ENCODE assay signal across 21 cellular contexts in genomic region chr14:72610096-72610830, GRCh38.
A peak's percentile ranks its signal among the peaks of the same experiment; 100 is the strongest.
DNase-seq lines count a peak whose midpoint lies in the region; ATAC-seq, FAIRE-seq and TF ChIP-seq lines count a peak whose summit lies in the region.
"Had no signal": no experiment of that assay in that cellular context is flagged by ENCODE, and none has a peak within 500 bp of the region (broad histone marks: within the 10 kb centered on the region; RNA-seq: fewer than 3 reads in every experiment).

No MANE protein-coding gene starts in this region.

- 98% methylated on average over 12 of the region's 12 CpGs for WGBS in mesenchymal stem cell

- H2BK120ac ChIP-seq in mesenchymal stem cell (ENCODE audit: low read depth, low read length), result no peak overlapping the region

- TF ChIP-seq CTCF in natural killer cell (IDR thresholded peaks at IDR 0.05) (no peak), bronchial epithelial cell (IDR thresholded peaks at IDR 0.05; ENCODE audit: insufficient read depth, low read length, severe bottlenecking) (no peak), progenitor cell of endocrine pancreas (IDR thresholded peaks at IDR 0.05; ENCODE audit: unreplicated experiment) (no peak)

- H3K9ac ChIP-seq in mesenchymal stem cell (ENCODE audit: low read length), result no peak overlapping the region
- H3K9ac ChIP-seq: BLaER1 treated with 17β-estradiol and CSF1 and Interleukin-3, amounts not matched to agents 10 nM and 100 nM; GM23248 had no signal

- H3K23ac ChIP-seq in mesenchymal stem cell (ENCODE audit: low read length in 2 of 2), result no peak overlapping the region

- H3K27me3 Mint-ChIP-seq in natural killer cell (ENCODE audit: low read depth in 2 of 2) (peaks cover 66 to 84% of the 10 kb centered on the region in 2 donors), progenitor cell of endocrine pancreas (peaks cover 20% of the 10 kb centered on the region)
- H3K27me3 Mint-ChIP-seq in natural killer cell treated with Interleukin-12 subunit alpha and Interleukin-12 subunit beta and Interleukin-15 and Interleukin-18, amount 100 ng/mL, for 72 hours, result peaks cover 49 to 51% of the 10 kb centered on the region in 2 donors

- no peak overlapping the region for H2BK15ac ChIP-seq in mesenchymal stem cell (ENCODE audit: low read depth, poor library complexity, severe bottlenecking)

- no peak overlapping the region for H3K4me3 ChIP-seq in bronchial epithelial cell (ENCODE audit: low read depth, low read length)
- H3K4me3 ChIP-seq in mesenchymal stem cell (ENCODE audit: insufficient read depth in 1 of 2, low read depth in 1 of 2, low read length in 2 of 2), result no peak overlapping the region
- H3K4me3 ChIP-seq: BLaER1 treated with 17β-estradiol and CSF1 and Interleukin-3, amounts not matched to agents 10 nM and 100 nM; GM12878; GM23248; K562 had no signal

- H3K18ac ChIP-seq in mesenchymal stem cell (ENCODE audit: low read depth in 1 of 2, low read length in 2 of 2), result no peak overlapping the region

- no peaks in the 10 kb centered on the region for H3K9me3 ChIP-seq in mesenchymal stem cell (ENCODE audit: control insufficient read depth, low read length)
- H3K9me3 ChIP-seq: BLaER1 treated with 17β-estradiol and CSF1 and Interleukin-3, amounts not matched to agents 10 nM and 100 nM had no signal

- H3K36me3 Mint-ChIP-seq in natural killer cell, result no peaks in the 10 kb centered on the region
- no peaks in the 10 kb centered on the region for H3K36me3 Mint-ChIP-seq in natural killer cell treated with Interleukin-12 subunit alpha and Interleukin-12 subunit beta and Interleukin-15 and Interleukin-18, amount 100 ng/mL, for 72 hours
- no peaks in the 10 kb centered on the region for H3K36me3 Mint-ChIP-seq in progenitor cell of endocrine pancreas (ENCODE audit: insufficient read depth)
- H3K36me3 Mint-ChIP-seq: CD8-positive, alpha-beta memory T cell had no signal

- no peaks in the 10 kb centered on the region for H3K79me1 ChIP-seq in mesenchymal stem cell (replicated peaks; ENCODE audit: low read length, poor library complexity, severe bottlenecking)

- DNase-seq in natural killer cell (peak; percentile 5), bronchial epithelial cell (ENCODE audit: low read depth) (peak; percentile 7), mesenchymal stem cell (no peak), urothelium cell line (ENCODE audit: low spot score) (no peak), activated T-cell treated with anti-CD3 and anti-CD28 coated beads for 4 hours (no peak), NCI-H510A treated with DMSO at 0.1 percent for 48 hours (lab: John Stamatoyannopoulos, UW) (no peak), progenitor cell of endocrine pancreas (ENCODE audit: low spot score, unreplicated experiment) (no peak)
- DNase-seq in natural killer cell treated with Interleukin-12 subunit alpha and Interleukin-12 subunit beta and Interleukin-15 and Interleukin-18, amount 100 ng/mL, for 72 hours (ENCODE audit: low spot score), result no peak
- DNase-seq: CD8-positive, alpha-beta memory T cell; GDM1; MV-4-11; NCI-H1417 treated with DMSO at 0.1 percent for 48 hours; NCI-H2029; NCI-H2171; NCI-H82; PC-3 had no signal

- no peak overlapping the region for H2AFZ ChIP-seq in mesenchymal stem cell (ENCODE audit: low read depth, low read length)
- H2AFZ ChIP-seq: GM23248 had no signal

- H3K14ac ChIP-seq in mesenchymal stem cell (ENCODE audit: low read length in 2 of 2), result no peak overlapping the region

- H2BK12ac ChIP-seq in mesenchymal stem cell (ENCODE audit: low read length in 2 of 2), result peak overlapping the region; percentile 46 to 52

- peak overlapping the region; percentile 81 for H4K91ac ChIP-seq in mesenchymal stem cell (ENCODE audit: low read length)

- H2AK5ac ChIP-seq in mesenchymal stem cell (ENCODE audit: low read length, severe bottlenecking), result peak overlapping the region; percentile 31

- H3K4me1 Mint-ChIP-seq in natural killer cell (peaks cover 0 to 14% of the 10 kb centered on the region in 2 donors), progenitor cell of endocrine pancreas (ENCODE audit: low read depth) (no peaks in the 10 kb centered on the region)
- H3K4me1 Mint-ChIP-seq in natural killer cell treated with Interleukin-12 subunit alpha and Interleukin-12 subunit beta and Interleukin-15 and Interleukin-18, amount 100 ng/mL, for 72 hours (ENCODE audit: low read depth in 2 of 2), result peaks cover 4 to 7% of the 10 kb centered on the region in 2 donors

- no peaks in the 10 kb centered on the region for H3K27me3 ChIP-seq in bronchial epithelial cell (ENCODE audit: control insufficient read depth, insufficient read depth, low read length)
- no peaks in the 10 kb centered on the region for H3K27me3 ChIP-seq in mesenchymal stem cell (ENCODE audit: control insufficient read depth in 1 of 2, insufficient read depth in 1 of 2, low read length in 2 of 2)
- H3K27me3 ChIP-seq: BLaER1 treated with 17β-estradiol and CSF1 and Interleukin-3, amounts not matched to agents 10 nM and 100 nM had no signal

- H3K36me3 ChIP-seq in bronchial epithelial cell (ENCODE audit: control insufficient read depth, insufficient read depth, low read length), result no peaks in the 10 kb centered on the region
- H3K36me3 ChIP-seq in mesenchymal stem cell (ENCODE audit: control insufficient read depth in 1 of 2, insufficient read depth in 2 of 2, low read depth in 1 of 2, low read length in 2 of 2), result no peaks in the 10 kb centered on the region
- H3K36me3 ChIP-seq: BLaER1 treated with 17β-estradiol and CSF1 and Interleukin-3, amounts not matched to agents 10 nM and 100 nM had no signal

- intact Hi-C loops in natural killer cell (cut with micrococcal nuclease), result no loop called here

- ATAC-seq in natural killer cell, result no peak
- ATAC-seq in natural killer cell treated with Interleukin-12 subunit alpha and Interleukin-12 subunit beta and Interleukin-15 and Interleukin-18, amount 100 ng/mL, for 72 hours, result no peak
- ATAC-seq: GM12878, HCT116, K562, PC-3 had no signal

- H3K27ac Mint-ChIP-seq in natural killer cell, result no peak overlapping the region
- H3K27ac Mint-ChIP-seq in natural killer cell treated with Interleukin-12 subunit alpha and Interleukin-12 subunit beta and Interleukin-15 and Interleukin-18, amount 100 ng/mL, for 72 hours, result no peak overlapping the region
- H3K27ac Mint-ChIP-seq in progenitor cell of endocrine pancreas, result no peak overlapping the region
- H3K27ac Mint-ChIP-seq: CD8-positive, alpha-beta memory T cell had no signal

- H4K8ac ChIP-seq in mesenchymal stem cell (ENCODE audit: low read length), result no peak overlapping the region

- H3K9me3 Mint-ChIP-seq in natural killer cell (no peaks in the 10 kb centered on the region), progenitor cell of endocrine pancreas (ENCODE audit: low read depth) (no peaks in the 10 kb centered on the region)
- no peaks in the 10 kb centered on the region for H3K9me3 Mint-ChIP-seq in natural killer cell treated with Interleukin-12 subunit alpha and Interleukin-12 subunit beta and Interleukin-15 and Interleukin-18, amount 100 ng/mL, for 72 hours
- H3K9me3 Mint-ChIP-seq: CD8-positive, alpha-beta memory T cell had no signal

- H3K27ac ChIP-seq in mesenchymal stem cell (ENCODE audit: low read length, poor library complexity, severe bottlenecking), result no peak overlapping the region
- H3K27ac ChIP-seq: BLaER1 treated with 17β-estradiol and CSF1 and Interleukin-3, amounts not matched to agents 10 nM and 100 nM had no signal

- H3K4me1 ChIP-seq in mesenchymal stem cell (ENCODE audit: control insufficient read depth, insufficient read depth, low read depth, low read length), result peaks cover 63% of the 10 kb centered on the region

- H3K4me2 ChIP-seq in mesenchymal stem cell (ENCODE audit: low read length, poor library complexity, severe bottlenecking), result no peak overlapping the region

- H3K4me3 Mint-ChIP-seq in natural killer cell, result no peak overlapping the region
- H3K4me3 Mint-ChIP-seq in natural killer cell treated with Interleukin-12 subunit alpha and Interleukin-12 subunit beta and Interleukin-15 and Interleukin-18, amount 100 ng/mL, for 72 hours, result no peak overlapping the region
- H3K4me3 Mint-ChIP-seq in progenitor cell of endocrine pancreas (ENCODE audit: low read depth), result no peak overlapping the region
- H3K4me3 Mint-ChIP-seq: CD8-positive, alpha-beta memory T cell had no signal

- no peak overlapping the region for H3K4ac ChIP-seq in mesenchymal stem cell (ENCODE audit: low read depth in 1 of 2, low read length in 2 of 2)

- H2BK5ac ChIP-seq in mesenchymal stem cell (ENCODE audit: low read depth, low read length, poor library complexity, severe bottlenecking), result no peak overlapping the region

- FAIRE-seq in bronchial epithelial cell (lab: Jason Lieb, UNC), result peak; percentile 79
- peak; percentile 85 for FAIRE-seq in urothelium cell line (lab: Jason Lieb, UNC)
- FAIRE-seq: GM12878, K562 had no signal

Comparison
In these comparisons a context has a peak if more than half of its experiments do, and no peak if none do; other contexts are left out.
1. DNase-seq: peak in natural killer cell (single experiment) and bronchial epithelial cell (single experiment); none in natural killer cell treated with Interleukin-12 subunit alpha and Interleukin-12 subunit beta and Interleukin-15 and Interleukin-18, amount 100 ng/mL, for 72 hours (single experiment), mesenchymal stem cell (single experiment), urothelium cell line (single experiment), activated T-cell treated with anti-CD3 and anti-CD28 coated beads for 4 hours (single experiment), NCI-H510A treated with DMSO at 0.1 percent for 48 hours (single experiment) and progenitor cell of endocrine pancreas (single experiment).